8 cellular contexts compared by ENCODE assay signal in genomic region chr14:36518586-36519430, GRCh38. TPM values are rescaled to one million over a fixed set of nuclear protein-coding genes. Genes with fewer than 3 reads are reported as not detected.
DNase-seq lines count a peak whose midpoint lies in the region; ATAC-seq, FAIRE-seq and TF ChIP-seq lines count a peak whose summit lies in the region.

No MANE protein-coding gene starts in this region.

- 4% methylated on average over 79 of the region's 79 CpGs for WGBS in liver
- 2% methylated on average over 53 to 79 of the region's 79 CpGs for WGBS in aorta, 2 donors

- TF ChIP-seq CTCF in liver (IDR thresholded peaks at IDR 0.05; ENCODE audit: low read depth, low read length, missing input control) = no peak

- ATAC-seq in stimulated activated naive CD8-positive, alpha-beta T cell treated with anti-CD3 and anti-CD28 coated beads, Interleukin-15, Interleukin-2, amounts not matched to agents 100 U/mL and 50 U/mL, for 24 hours = no peak
- ATAC-seq in activated CD8-positive, alpha-beta T cell treated with anti-CD3 and anti-CD28 coated beads, Interleukin-2, amount 10 ng/mL, durations not matched to agents 7 days and 5 days = no peak
- ATAC-seq in aorta (ENCODE audit: low FRiP score) (peak; percentile 33), GM21423 (IDR thresholded peaks at IDR 0.05; ENCODE audit: unreplicated experiment) (no peak)

- H3K27me3 Mint-ChIP-seq in stimulated activated naive CD8-positive, alpha-beta T cell treated with anti-CD3 and anti-CD28 coated beads, Interleukin-15, Interleukin-2, amounts not matched to agents 100 ng/mL and 50 ng/mL, for 24 hours = peaks cover 76% of the 10 kb centered on the region
- H3K27me3 Mint-ChIP-seq in activated CD8-positive, alpha-beta T cell treated with anti-CD3 and anti-CD28 coated beads, Interleukin-2, amount 10 ng/mL, durations not matched to agents 7 days and 5 days (ENCODE audit: low read depth) = peaks cover 73% of the 10 kb centered on the region

- no peak for FAIRE-seq in RCC 7860 (lab: Jason Lieb, UNC)

- peak overlapping the region in 2 of 3 donors; percentile 9 to 32 for H3K4me3 ChIP-seq in liver (ENCODE audit: low read depth in 1 of 3, low read length in 3 of 3)
- H3K4me3 ChIP-seq in aorta (ENCODE audit: low read length in 2 of 2) = peak overlapping the region in 1 of 2 donors; percentile 12

- H3K36me3 ChIP-seq in liver (ENCODE audit: control insufficient read depth in 4 of 4, insufficient read depth in 3 of 4, low read depth in 1 of 4, low read length in 3 of 4) (no peaks in the 10 kb centered on the region), aorta (ENCODE audit: control insufficient read depth in 1 of 2, insufficient read depth in 2 of 2, low read length in 1 of 2) (no peaks in the 10 kb centered on the region)

- H3K9me3 ChIP-seq in liver (ENCODE audit: control insufficient read depth in 4 of 4, low read length in 3 of 4) = no peaks in the 10 kb centered on the region
- H3K9me3 ChIP-seq in aorta (ENCODE audit: control insufficient read depth, low read length) = no peaks in the 10 kb centered on the region

- no peaks in the 10 kb centered on the region for H3K36me3 Mint-ChIP-seq in stimulated activated naive CD8-positive, alpha-beta T cell treated with anti-CD3 and anti-CD28 coated beads, Interleukin-15, Interleukin-2, amounts not matched to agents 100 ng/mL and 50 ng/mL, for 24 hours (ENCODE audit: low read depth)
- peaks cover 4% of the 10 kb centered on the region for H3K36me3 Mint-ChIP-seq in activated CD8-positive, alpha-beta T cell treated with anti-CD3 and anti-CD28 coated beads, Interleukin-2, amount 10 ng/mL, durations not matched to agents 7 days and 5 days (ENCODE audit: low read depth)

- peak overlapping the region; percentile 48 for H3K4me3 Mint-ChIP-seq in stimulated activated naive CD8-positive, alpha-beta T cell treated with anti-CD3 and anti-CD28 coated beads, Interleukin-15, Interleukin-2, amounts not matched to agents 100 ng/mL and 50 ng/mL, for 24 hours
- peak overlapping the region; percentile 44 for H3K4me3 Mint-ChIP-seq in activated CD8-positive, alpha-beta T cell treated with anti-CD3 and anti-CD28 coated beads, Interleukin-2, amount 10 ng/mL, durations not matched to agents 7 days and 5 days

- intact Hi-C loops in aorta (cut with DNase I) = no loop called here

- no peak overlapping the region for H3K9ac ChIP-seq in liver (ENCODE audit: low read depth in 1 of 2, low read length in 2 of 2)

- DNase-seq in stimulated activated naive CD8-positive, alpha-beta T cell treated with anti-CD3 and anti-CD28 coated beads, Interleukin-15, Interleukin-2, amounts not matched to agents 100 U/mL and 50 U/mL, for 24 hours = no peak
- DNase-seq in activated CD8-positive, alpha-beta T cell treated with anti-CD3 and anti-CD28 coated beads, Interleukin-2, amount 10 ng/mL, durations not matched to agents 7 days and 5 days = no peak
- DNase-seq in aorta = no peak
- DNase-seq in stimulated activated CD4-positive, alpha-beta T cell treated with anti-CD3 and anti-CD28 coated beads, Interleukin-12 subunit alpha, Interleukin-12 subunit beta, amount 100 ng/mL, for 4 hours = no peak
- DNase-seq in RCC 7860 (ENCODE audit: low spot score) = no peak

- H3K27ac ChIP-seq in liver (ENCODE audit: low read depth in 1 of 2, low read length in 2 of 2) = no peak overlapping the region
- no peak overlapping the region for H3K27ac ChIP-seq in aorta (ENCODE audit: low read depth in 1 of 2, low read length in 2 of 2)

- H3K9me3 Mint-ChIP-seq in stimulated activated naive CD8-positive, alpha-beta T cell treated with anti-CD3 and anti-CD28 coated beads, Interleukin-15, Interleukin-2, amounts not matched to agents 100 ng/mL and 50 ng/mL, for 24 hours = no peaks in the 10 kb centered on the region
- H3K9me3 Mint-ChIP-seq in activated CD8-positive, alpha-beta T cell treated with anti-CD3 and anti-CD28 coated beads, Interleukin-2, amount 10 ng/mL, durations not matched to agents 7 days and 5 days (ENCODE audit: insufficient read depth) = peaks cover 7% of the 10 kb centered on the region

- peaks cover 7 to 46% (median 33%) of the 10 kb centered on the region in 4 donors for H3K27me3 ChIP-seq in liver (ENCODE audit: control insufficient read depth in 4 of 4, insufficient read depth in 4 of 4, low read length in 3 of 4)
- H3K27me3 ChIP-seq in aorta (ENCODE audit: control insufficient read depth in 1 of 2, insufficient read depth in 2 of 2, low read length in 1 of 2) = peaks cover 0 to 5% of the 10 kb centered on the region in 2 donors

- H3K4me1 Mint-ChIP-seq in stimulated activated naive CD8-positive, alpha-beta T cell treated with anti-CD3 and anti-CD28 coated beads, Interleukin-15, Interleukin-2, amounts not matched to agents 100 ng/mL and 50 ng/mL, for 24 hours (ENCODE audit: low read depth) = peaks cover 7% of the 10 kb centered on the region
- peaks cover 7% of the 10 kb centered on the region for H3K4me1 Mint-ChIP-seq in activated CD8-positive, alpha-beta T cell treated with anti-CD3 and anti-CD28 coated beads, Interleukin-2, amount 10 ng/mL, durations not matched to agents 7 days and 5 days (ENCODE audit: low read depth)

- CTCF ChIA-PET in activated CD8-positive, alpha-beta T cell treated with anti-CD3 and anti-CD28 coated beads, Interleukin-2, amount 10 ng/mL, durations not matched to agents 7 days and 5 days (lab: Charles Lee) = no interaction called here

- H3K4me1 ChIP-seq in liver (ENCODE audit: control insufficient read depth in 4 of 4, insufficient read depth in 4 of 4, low read length in 3 of 4) = peaks cover 20 to 57% (median 40%) of the 10 kb centered on the region in 4 donors
- no peaks in the 10 kb centered on the region for H3K4me1 ChIP-seq in aorta (ENCODE audit: control insufficient read depth in 1 of 2, insufficient read depth in 2 of 2, low read length in 2 of 2)

- TF ChIP-seq RAD21 in liver (IDR thresholded peaks at IDR 0.05) = no peak

- H3K27ac Mint-ChIP-seq in stimulated activated naive CD8-positive, alpha-beta T cell treated with anti-CD3 and anti-CD28 coated beads, Interleukin-15, Interleukin-2, amounts not matched to agents 100 ng/mL and 50 ng/mL, for 24 hours = no peak overlapping the region
- H3K27ac Mint-ChIP-seq in activated CD8-positive, alpha-beta T cell treated with anti-CD3 and anti-CD28 coated beads, Interleukin-2, amount 10 ng/mL, durations not matched to agents 7 days and 5 days = peak overlapping the region; percentile 49

- POLR2A ChIA-PET in activated CD8-positive, alpha-beta T cell treated with anti-CD3 and anti-CD28 coated beads, Interleukin-2, amount 10 ng/mL, durations not matched to agents 7 days and 5 days (lab: Charles Lee) = no interaction called here

TF ChIP-seq in liver, 16 proteins besides CTCF, POLR2A, EP300 and RAD21 (continues in another document):
- TF ChIP-seq NR2F2 (IDR thresholded peaks at IDR 0.05) = no peak
- TF ChIP-seq HNF4G (IDR thresholded peaks at IDR 0.05) = no peak
- no peak for TF ChIP-seq JUND (IDR thresholded peaks at IDR 0.05)
- TF ChIP-seq SP1 (IDR thresholded peaks at IDR 0.05) = no peak
- TF ChIP-seq TAF1 (conservative IDR thresholded peaks at IDR 0.05) = no peak
- TF ChIP-seq REST (IDR thresholded peaks at IDR 0.05) = no peak
- no peak for TF ChIP-seq FOXA2 (IDR thresholded peaks at IDR 0.05)
- TF ChIP-seq, protein P1, sequence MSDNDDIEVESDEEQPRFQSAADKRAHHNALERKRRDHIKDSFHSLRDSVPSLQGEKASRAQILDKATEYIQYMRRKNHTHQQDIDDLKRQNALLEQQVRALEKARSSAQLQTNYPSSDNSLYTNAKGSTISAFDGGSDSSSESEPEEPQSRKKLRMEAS (IDR thresholded peaks at IDR 0.05) = no peak
- TF ChIP-seq HNF4A (conservative IDR thresholded peaks at IDR 0.05) = no peak
- TF ChIP-seq, protein P2, sequence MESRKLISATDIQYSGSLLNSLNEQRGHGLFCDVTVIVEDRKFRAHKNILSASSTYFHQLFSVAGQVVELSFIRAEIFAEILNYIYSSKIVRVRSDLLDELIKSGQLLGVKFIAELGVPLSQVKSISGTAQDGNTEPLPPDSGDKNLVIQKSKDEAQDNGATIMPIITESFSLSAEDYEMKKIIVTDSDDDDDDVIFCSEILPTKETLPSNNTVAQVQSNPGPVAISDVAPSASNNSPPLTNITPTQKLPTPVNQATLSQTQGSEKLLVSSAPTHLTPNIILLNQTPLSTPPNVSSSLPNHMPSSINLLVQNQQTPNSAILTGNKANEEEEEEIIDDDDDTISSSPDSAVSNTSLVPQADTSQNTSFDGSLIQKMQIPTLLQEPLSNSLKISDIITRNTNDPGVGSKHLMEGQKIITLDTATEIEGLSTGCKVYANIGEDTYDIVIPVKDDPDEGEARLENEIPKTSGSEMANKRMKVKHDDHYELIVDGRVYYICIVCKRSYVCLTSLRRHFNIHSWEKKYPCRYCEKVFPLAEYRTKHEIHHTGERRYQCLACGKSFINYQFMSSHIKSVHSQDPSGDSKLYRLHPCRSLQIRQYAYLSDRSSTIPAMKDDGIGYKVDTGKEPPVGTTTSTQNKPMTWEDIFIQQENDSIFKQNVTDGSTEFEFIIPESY (IDR thresholded peaks at IDR 0.05) = no peak

RNA-seq across cellular contexts. Expression of gene NKX2-1, which starts 1.2 kb away (rescaled TPM):
- not detected for total RNA-seq in activated CD8-positive, alpha-beta T cell treated with anti-CD3 and anti-CD28 coated beads, Interleukin-2, amount 10 ng/mL, durations not matched to agents 7 days and 5 days
- not detected for total RNA-seq in liver
- polyA plus RNA-seq in liver = not detected
- not detected for total RNA-seq in aorta
- under 1 TPM in 1 of 2 donors, not detected in 1; 0.13 TPM for polyA plus RNA-seq in aorta
